In the genomic region with DNA sequence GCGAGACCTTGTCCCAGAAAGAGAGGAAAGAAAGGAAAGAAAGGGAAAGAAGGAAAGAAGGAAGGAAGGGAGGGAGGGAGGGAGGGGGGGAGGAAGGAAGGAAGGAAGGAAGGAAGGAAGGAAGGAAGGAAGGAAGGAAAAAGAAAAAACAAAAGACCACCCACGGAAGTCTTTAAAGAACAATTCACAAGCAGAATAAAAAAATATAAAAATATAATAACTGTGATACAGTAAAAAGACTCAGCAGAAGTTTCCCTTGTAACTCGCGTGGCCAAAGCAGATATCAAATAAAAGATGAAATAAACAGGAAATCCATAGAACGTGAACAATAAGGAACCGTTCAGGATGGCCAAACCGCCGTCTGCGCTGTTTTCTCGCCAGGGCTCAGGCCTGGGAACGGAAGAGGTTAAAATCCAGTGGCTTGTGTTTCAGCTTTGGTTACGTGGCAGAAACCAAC, we compare ENCODE assay signal across 8 cellular contexts. TPM values are rescaled to one million over a fixed set of nuclear protein-coding genes. Genes with fewer than 3 reads are reported as not detected.
DNase-seq lines count a peak whose midpoint lies in the region; ATAC-seq and TF ChIP-seq lines count a peak whose summit lies in the region.

No MANE protein-coding gene starts in this region.

- H3K27ac ChIP-seq in DND-41 (ENCODE audit: low read length) (peak overlapping the region; percentile 98), MM.1S (ENCODE audit: low read length) (peak overlapping the region; percentile 95), breast epithelium (peak overlapping the region; percentile 91 to 95), lower lobe of right lung (peak overlapping the region; percentile 90), vagina (peak overlapping the region; percentile 96)

- H3K4me3 ChIP-seq in DND-41 (ENCODE audit: low read depth in 1 of 2, low read length in 2 of 2) (peak overlapping the region; percentile 64 to 82; a peak in 3 of 4 replicates), MM.1S (ENCODE audit: low read length) (peak overlapping the region; percentile 73), breast epithelium (peak overlapping the region; percentile 68 to 93 (median 70)), lower lobe of right lung (peak overlapping the region; percentile 82), vagina (peak overlapping the region; percentile 65 to 88)

- no peaks in the 10 kb centered on the region for H3K27me3 ChIP-seq in DND-41 (ENCODE audit: insufficient read depth, low read length, poor library complexity)
- H3K27me3 ChIP-seq in MM.1S (replicated peaks; ENCODE audit: insufficient read depth, low read length) = no peaks in the 10 kb centered on the region
- H3K27me3 ChIP-seq in breast epithelium = no peaks in the 10 kb centered on the region
- H3K27me3 ChIP-seq in lower lobe of right lung (ENCODE audit: low read depth) = no peaks in the 10 kb centered on the region
- H3K27me3 ChIP-seq in vagina = no peaks in the 10 kb centered on the region

- H3K9me2 ChIP-seq in MM.1S (replicated peaks; ENCODE audit: insufficient read depth, low read length) = no peaks in the 10 kb centered on the region

- H3F3A ChIP-seq in MM.1S (ENCODE audit: insufficient read depth, low read length) = peaks cover 33% of the 10 kb centered on the region

- H4K20me1 ChIP-seq in DND-41 (ENCODE audit: insufficient read depth, low read length) = peaks cover 35% of the 10 kb centered on the region
- peaks cover 16% of the 10 kb centered on the region; the same call in 1 of the 2 replicates for H4K20me1 ChIP-seq in MM.1S (ENCODE audit: insufficient read depth, low read length)

- POLR2A ChIA-PET in GM10248 (lab: Yijun Ruan, JAX) = interaction anchor here (0.5 to 3.1 kb wide), 12 partner anchors 8 to 280 kb away, joined by 3 to 28 read pairs (median 4); a partner anchor contains a TSS

- TF ChIP-seq CTCF in DND-41 (IDR thresholded peaks at IDR 0.05; ENCODE audit: borderline replicate concordance, extremely low read depth, low read length, poor library complexity, severe bottlenecking) (no peak), MM.1S (IDR thresholded peaks at IDR 0.05; ENCODE audit: low read length) (no peak), breast epithelium (IDR thresholded peaks at IDR 0.05) (no peak), lower lobe of right lung (IDR thresholded peaks at IDR 0.05) (no peak), vagina (IDR thresholded peaks at IDR 0.05) (no peak), GM10248 (IDR thresholded peaks at IDR 0.05; ENCODE audit: control extremely low read depth, extremely low read depth, low read depth, missing control alignments) (no peak)

- H3K4me1 ChIP-seq in DND-41 (ENCODE audit: insufficient read depth, low read length) (peaks cover 52% of the 10 kb centered on the region), MM.1S (ENCODE audit: low read length) (peaks cover 15% of the 10 kb centered on the region), breast epithelium (peaks cover 4% of the 10 kb centered on the region in 2 donors), lower lobe of right lung (peaks cover 14% of the 10 kb centered on the region), vagina (peaks cover 59% of the 10 kb centered on the region)

- TF ChIP-seq POLR2A in breast epithelium (IDR thresholded peaks at IDR 0.05) (no peak), vagina (IDR thresholded peaks at IDR 0.05) (no peak)

- intact Hi-C loops in breast epithelium (cut with DNase I; ENCODE audit: low total_unique reads) = no loop called here
- intact Hi-C loops in lower lobe of right lung (cut with DNase I) = no loop called here
- intact Hi-C loops in vagina (cut with DNase I) = no loop called here

- H3K9ac ChIP-seq in DND-41 (ENCODE audit: low read depth, low read length) = peak overlapping the region; percentile 95
- peak overlapping the region; percentile 94 for H3K9ac ChIP-seq in MM.1S (ENCODE audit: low read length)

- H3K36me3 ChIP-seq in DND-41 (ENCODE audit: insufficient read depth, low read length) (peaks cover 22% of the 10 kb centered on the region), MM.1S (replicated peaks; ENCODE audit: insufficient read depth, low read length) (no peaks in the 10 kb centered on the region; the same call in 1 of the 2 replicates), breast epithelium (no peaks in the 10 kb centered on the region), lower lobe of right lung (no peaks in the 10 kb centered on the region), vagina (no peaks in the 10 kb centered on the region)

- H3K9me3 ChIP-seq in DND-41 (ENCODE audit: insufficient read depth, low read length, severe bottlenecking) (no peaks in the 10 kb centered on the region), MM.1S (replicated peaks; ENCODE audit: insufficient read depth, low read length) (no peaks in the 10 kb centered on the region), breast epithelium (no peaks in the 10 kb centered on the region), lower lobe of right lung (no peaks in the 10 kb centered on the region), vagina (no peaks in the 10 kb centered on the region)

- no peak for DNase-seq in DND-41
- DNase-seq in MM.1S = no peak
- no peak for DNase-seq in breast epithelium (ENCODE audit: low spot score in 2 of 2)
- no peak for DNase-seq in lower lobe of right lung
- no peak for DNase-seq in vagina (ENCODE audit: extremely low spot score in 2 of 2)
- no peak for DNase-seq in GM10248 (ENCODE audit: extremely low spot score)
- no peak for DNase-seq in globus pallidus (ENCODE audit: low spot score)
- DNase-seq in NCI-H2081 (lab: John Stamatoyannopoulos, UW) = no peak

- CTCF ChIA-PET in GM10248 (lab: Yijun Ruan, JAX) = interaction anchor here (0.8 to 8.5 kb wide), 10 partner anchors 9 to 120 kb away, joined by 3 to 92 read pairs (median 4); no protein-coding TSS in a partner anchor

- H3K79me2 ChIP-seq in DND-41 (ENCODE audit: insufficient read depth, low read length) (peaks cover 46% of the 10 kb centered on the region), MM.1S (ENCODE audit: low read length) (peaks cover 59% of the 10 kb centered on the region)

- ATAC-seq in DND-41 (ENCODE audit: insufficient read depth, low read depth) (no peak), lower lobe of right lung (no peak)

- peak overlapping the region; percentile 83 for H3K4me2 ChIP-seq in DND-41 (ENCODE audit: insufficient read depth, low read length)
- H3K4me2 ChIP-seq in MM.1S (ENCODE audit: low read depth, low read length) = peak overlapping the region; percentile 67

- H2AFZ ChIP-seq in DND-41 (ENCODE audit: low read depth, low read length) (0 out of 2 replicates have a peak overlapping the region, but pooled peaks have one; percentile 68), MM.1S (ENCODE audit: low read length) (no peak overlapping the region)

RNA-seq across cellular contexts. Expression of a gene that starts 1.2 kb away (rescaled TPM):
- total RNA-seq in breast epithelium = 10 to 100 TPM in 2 of 3 donors, 1 to 10 TPM in 1; 9.1 to 31.5 (median 11.4) TPM
- total RNA-seq in lower lobe of right lung = 9.7 TPM
- total RNA-seq in vagina = 11.5 TPM
